11 cellular contexts compared by ENCODE assay signal in genomic region chr4:150244600-150244999, GRCh38.
A peak's percentile ranks its signal among the peaks of the same experiment; 100 is the strongest.
DNase-seq lines count a peak whose midpoint lies in the region; ATAC-seq and TF ChIP-seq lines count a peak whose summit lies in the region.
"Had no signal": no experiment of that assay in that cellular context is flagged by ENCODE, and none has a peak within 500 bp of the region (broad histone marks: within the 10 kb centered on the region; RNA-seq: fewer than 3 reads in every experiment).

No MANE protein-coding gene starts in this region.

- no peak overlapping the region for H3K27ac Mint-ChIP-seq in Calu3 (ENCODE audit: unreplicated experiment)

- peak overlapping the region; percentile 61 for H2BK5ac ChIP-seq in IMR-90 (ENCODE audit: low read depth, low read length, poor library complexity, severe bottlenecking)

- H3K9ac ChIP-seq in IMR-90 (ENCODE audit: low read depth, low read length): no peak overlapping the region
- H3K9ac ChIP-seq: BLaER1 treated with 17β-estradiol and CSF1 and Interleukin-3, amounts not matched to agents 10 nM and 100 nM had no signal

- DNase-seq in ACHN: peak; percentile 69
- peak; percentile 78 for DNase-seq in IMR-90
- peak; percentile 68 for DNase-seq in hepatic stellate cell (ENCODE audit: low spot score)
- no peak for DNase-seq in Calu3
- no peak for DNase-seq in stimulated activated CD4-positive, alpha-beta T cell treated with anti-CD3 and anti-CD28 coated beads, Interleukin-4, amount 100 ng/mL, for 1 hour
- no peak for DNase-seq in OCI-M1 (lab: John Stamatoyannopoulos, UW)
- DNase-seq in ecto neural progenitor cell (ENCODE audit: low spot score): no peak
- DNase-seq: stimulated activated naive CD4-positive, alpha-beta T cell had no signal

- no peak overlapping the region for H4K91ac ChIP-seq in IMR-90 (ENCODE audit: insufficient read depth, low read depth, low read length)

- BruUV-seq in IMR-90 (replicated peaks; lab: Mats Ljungman, UMichigan): no TSS peak
- no TSS peak for BruUV-seq in Calu3 (replicated peaks; lab: Mats Ljungman, UMichigan)

- CTCF ChIA-PET in IMR-90 (lab: Yijun Ruan, JAX): interaction anchor here (0.8 to 3.5 kb wide), 5 partner anchors 11 to 622 kb away, joined by 3 to 23 read pairs (median 8); no protein-coding TSS in a partner anchor
- CTCF ChIA-PET in Calu3 (lab: Charles Lee): interaction anchor here (1.1 to 1.8 kb wide), 2 partner anchors 13 to 237 kb away, joined by 3 to 4 read pairs; no protein-coding TSS in a partner anchor

- peak overlapping the region in 1 of 2 experiments; percentile 45; a peak in 2 of 4 replicates for H4K8ac ChIP-seq in IMR-90 (ENCODE audit: low read depth in 2 of 2, low read length in 2 of 2)

- H3K9me3 Mint-ChIP-seq in Calu3 (ENCODE audit: low read depth, unreplicated experiment): no peaks in the 10 kb centered on the region

- no CpG with 5 or more reads among the region's 3 CpGs for WGBS in IMR-90 (ENCODE audit: extremely low coverage in 2 of 2, insufficient read length in 1 of 2), 2 experiments

- intact Hi-C loops in IMR-90 (cut with micrococcal nuclease) (loop anchor here (5.0 kb wide), 1 partner anchor 338 kb away; the partner anchor contains the start of gene MAB21L2), Calu3 (cut with micrococcal nuclease; ENCODE audit: unreplicated experiment) (loop anchor here (5.0 kb wide), 1 partner anchor 232 kb away; no protein-coding TSS in a partner anchor)

- H2BK20ac ChIP-seq in IMR-90 (ENCODE audit: low read depth, low read length): peak overlapping the region; percentile 29; the same call in 1 of the 2 replicates

- H3K9me3 ChIP-seq in IMR-90 (ENCODE audit: control insufficient read depth, insufficient read depth, low read length): no peaks in the 10 kb centered on the region
- H3K9me3 ChIP-seq: BLaER1 treated with 17β-estradiol and CSF1 and Interleukin-3, amounts not matched to agents 10 nM and 100 nM had no signal

- POLR2A ChIA-PET in IMR-90 (lab: Charles Lee; ENCODE audit: unreplicated experiment): interaction anchor here (0.7 kb wide), 1 partner anchor 1991 kb away, joined by 3 read pairs; no protein-coding TSS in a partner anchor

- H3K4me1 ChIP-seq in IMR-90 (ENCODE audit: control insufficient read depth, insufficient read depth, low read length): peaks cover 17% of the 10 kb centered on the region
- H3K4me1 ChIP-seq: BLaER1 treated with 17β-estradiol and CSF1 and Interleukin-3, amounts not matched to agents 10 nM and 100 nM had no signal

- H3K9me1 ChIP-seq in IMR-90 (ENCODE audit: insufficient read depth, low read length): peaks cover 16% of the 10 kb centered on the region

- peak overlapping the region; percentile 50 for H2BK120ac ChIP-seq in IMR-90 (ENCODE audit: low read depth, low read length)

- in situ Hi-C loops in ACHN (cut with HindIII; ENCODE audit: low pct_ligation_motif_present, low pct_unique_long_range_greater_than_20kb, low sequenced_read_pairs): no loop called here
- in situ Hi-C loops in IMR-90 (cut with MboI; ENCODE audit: low sequenced_read_pairs): loop anchor here (10.0 kb wide), 1 partner anchor 230 kb away; no protein-coding TSS in a partner anchor

- H3K18ac ChIP-seq in IMR-90 (ENCODE audit: low read depth, low read length): no peak overlapping the region; the same call in 1 of the 2 replicates

- no peaks in the 10 kb centered on the region for H3K4me1 Mint-ChIP-seq in Calu3 (ENCODE audit: low read depth, unreplicated experiment)

- no peaks in the 10 kb centered on the region for H3K36me3 Mint-ChIP-seq in Calu3 (ENCODE audit: insufficient read depth, unreplicated experiment)

- H2AFZ ChIP-seq in IMR-90 (replicated peaks; ENCODE audit: low read length, poor library complexity): no peak overlapping the region

- H3K27me3 ChIP-seq in IMR-90 (ENCODE audit: control insufficient read depth, insufficient read depth, low read length): no peaks in the 10 kb centered on the region
- H3K27me3 ChIP-seq: BLaER1 treated with 17β-estradiol and CSF1 and Interleukin-3, amounts not matched to agents 10 nM and 100 nM; cardiac muscle cell had no signal

- H3K23ac ChIP-seq in IMR-90 (ENCODE audit: low read depth, low read length): no peak overlapping the region

- no peaks in the 10 kb centered on the region for H3K27me3 Mint-ChIP-seq in Calu3 (ENCODE audit: unreplicated experiment)

- H3K4me2 ChIP-seq in IMR-90 (ENCODE audit: low read depth, low read length): no peak overlapping the region
- H3K4me2 ChIP-seq: BLaER1 treated with 17β-estradiol and CSF1 and Interleukin-3, amounts not matched to agents 10 nM and 100 nM had no signal

- H4K5ac ChIP-seq in IMR-90 (ENCODE audit: low read depth, low read length): no peak overlapping the region; the same call in 1 of the 2 replicates

- peak; percentile 51 for ATAC-seq in IMR-90 (ENCODE audit: low read depth)

- no peaks in the 10 kb centered on the region for H4K20me1 ChIP-seq in IMR-90 (ENCODE audit: insufficient read depth, low read length)
- H4K20me1 ChIP-seq: BLaER1 treated with 17β-estradiol and CSF1 and Interleukin-3, amounts not matched to agents 10 nM and 100 nM had no signal

- peaks cover 11% of the 10 kb centered on the region for H3K36me3 ChIP-seq in IMR-90 (ENCODE audit: control insufficient read depth, insufficient read depth, low read length)
- H3K36me3 ChIP-seq: cardiac muscle cell had no signal

- 0 out of 2 replicates have a peak, but pooled peaks have one; percentile 5 for TF ChIP-seq RAD21 in IMR-90 (IDR thresholded peaks at IDR 0.05; ENCODE audit: low read length)

- H3K14ac ChIP-seq in IMR-90 (replicated peaks; ENCODE audit: low read depth, low read length): no peak overlapping the region

- H3K4me3 ChIP-seq in IMR-90 (ENCODE audit: insufficient read depth, low read depth, low read length): no peak overlapping the region
- H3K4me3 ChIP-seq: BLaER1 treated with 17β-estradiol and CSF1 and Interleukin-3, amounts not matched to agents 10 nM and 100 nM; cardiac muscle cell had no signal

- no peak overlapping the region for H2AK9ac ChIP-seq in IMR-90 (replicated peaks; ENCODE audit: low read depth, low read length, poor library complexity)

- 0 out of 2 replicates have a peak overlapping the region, but pooled peaks have one; percentile 1 for H3K27ac ChIP-seq in IMR-90 (ENCODE audit: insufficient read depth, low read length)
- H3K27ac ChIP-seq: BLaER1 treated with 17β-estradiol and CSF1 and Interleukin-3, amounts not matched to agents 10 nM and 100 nM; cardiac muscle cell had no signal

- H2AK5ac ChIP-seq in IMR-90 (ENCODE audit: low read depth, low read length): no peak overlapping the region

- dilution Hi-C loops in IMR-90 (cut with HindIII; ENCODE audit: low sequenced_read_pairs, unreplicated experiment): no loop called here

- no peak overlapping the region; the same call in 1 of the 2 replicates for H3K4ac ChIP-seq in IMR-90 (ENCODE audit: low read depth, low read length)

- H3K56ac ChIP-seq in IMR-90 (ENCODE audit: extremely low read depth, insufficient read depth, low read length): no peak overlapping the region

- TF ChIP-seq CTCF in IMR-90 (conservative IDR thresholded peaks at IDR 0.05; ENCODE audit: low read depth, low read length) (no peak), Calu3 (IDR thresholded peaks at IDR 0.05; ENCODE audit: unreplicated experiment) (no peak)

- TF ChIP-seq POLR2A in IMR-90 (IDR thresholded peaks at IDR 0.05; ENCODE audit: low read depth, low read length): no peak

- H3K79me1 ChIP-seq in IMR-90 (ENCODE audit: low read depth in 1 of 2, low read length in 2 of 2): peaks cover 8 to 22% of the 10 kb centered on the region in 2 experiments

- no peak overlapping the region for H3K4me3 Mint-ChIP-seq in Calu3 (ENCODE audit: low read depth, unreplicated experiment)

- H2BK15ac ChIP-seq in IMR-90 (ENCODE audit: low read depth, low read length): no peak overlapping the region

TF ChIP-seq in IMR-90, 13 proteins besides CTCF, POLR2A, EP300 and RAD21:
- no peak for TF ChIP-seq CEBPB (IDR thresholded peaks at IDR 0.05; ENCODE audit: low read depth, low read length)
- TF ChIP-seq MAFK (IDR thresholded peaks at IDR 0.05; ENCODE audit: low read depth, low read length): peak; percentile 28; the same call in 1 of the 2 replicates

TF ChIP-seq in PFSK-1, 5 proteins besides CTCF, POLR2A, EP300 and RAD21:
- no peak for TF ChIP-seq POLR2AphosphoS5 (IDR thresholded peaks at IDR 0.05; ENCODE audit: low read depth, low read length)
- TF ChIP-seq TAF1 (IDR thresholded peaks at IDR 0.05; ENCODE audit: borderline replicate concordance, insufficient read depth, low read length): peak; percentile 19; the same call in 1 of the 2 replicates
- no peak for TF ChIP-seq SIN3A (IDR thresholded peaks at IDR 0.05; ENCODE audit: borderline replicate concordance, insufficient read depth, low read length)
- TF ChIP-seq REST (IDR thresholded peaks at IDR 0.05; ENCODE audit: insufficient read depth in 1 of 2, low read depth in 2 of 2, low read length in 2 of 2): 0 out of 4 replicates have a peak, but pooled peaks of 1 of the 2 experiments have one; percentile 29
TF ChIP-seq in PFSK-1: peak in this region for 2.

Comparison
In these comparisons a context has a peak if more than half of its experiments do, and no peak if none do; other contexts are left out.
1. DNase-seq: peak in ACHN (single experiment), IMR-90 (single experiment) and hepatic stellate cell (single experiment); none in Calu3 (single experiment), stimulated activated CD4-positive, alpha-beta T cell treated with anti-CD3 and anti-CD28 coated beads, Interleukin-4, amount 100 ng/mL, for 1 hour (single experiment), OCI-M1 (single experiment) and ecto neural progenitor cell (single experiment).